9 cellular contexts compared by ENCODE assay signal in genomic region chr19:40283414-40284250, GRCh38. TPM values are rescaled to one million over a fixed set of nuclear protein-coding genes. Genes with fewer than 3 reads are reported as not detected.
DNase-seq lines count a peak whose midpoint lies in the region; ATAC-seq and TF ChIP-seq lines count a peak whose summit lies in the region.
"Had no signal": no experiment of that assay in that cellular context is flagged by ENCODE, and none has a peak within 500 bp of the region (broad histone marks: within the 10 kb centered on the region; RNA-seq: fewer than 3 reads in every experiment).

No MANE protein-coding gene starts in this region.

- peaks cover 0 to 26% (median 0%) of the 10 kb centered on the region in 3 donors for H3K36me3 Mint-ChIP-seq in CD8-positive, alpha-beta memory T cell

- no peak overlapping the region for H2AFZ ChIP-seq in neuron (ENCODE audit: low read depth, low read length)

- peak overlapping the region; percentile 66 for H3K4me3 ChIP-seq in CD8-positive, alpha-beta memory T cell (ENCODE audit: low read length)
- peak overlapping the region; percentile 83 for H3K4me3 ChIP-seq in NB4 (ENCODE audit: low read depth, low read length)
- H3K4me3 ChIP-seq in endocrine pancreas (ENCODE audit: control insufficient read depth, insufficient read depth, low read length) = peak overlapping the region; percentile 93
- peak overlapping the region; percentile 80 for H3K4me3 ChIP-seq in neuron (ENCODE audit: low read length)

- no peak for ATAC-seq in HG03159 (IDR thresholded peaks at IDR 0.05; ENCODE audit: unreplicated experiment)

- H3K4me1 ChIP-seq in CD8-positive, alpha-beta memory T cell (ENCODE audit: insufficient read depth, low read length) = peaks cover 60% of the 10 kb centered on the region
- H3K4me1 ChIP-seq in endocrine pancreas (ENCODE audit: control insufficient read depth, insufficient read depth, low read length) = peaks cover 4% of the 10 kb centered on the region
- H3K4me1 ChIP-seq in neuron (ENCODE audit: insufficient read depth, low read length) = peaks cover 18% of the 10 kb centered on the region

- TF ChIP-seq CTCF in NB4 (IDR thresholded peaks at IDR 0.05; ENCODE audit: low read depth, low read length) = no peak
- no peak for TF ChIP-seq CTCF in GM10266 (IDR thresholded peaks at IDR 0.05; ENCODE audit: control insufficient read depth, insufficient read depth, low read depth, missing control alignments)

- POLR2A ChIA-PET in CD8-positive, alpha-beta memory T cell (lab: Charles Lee) = interaction anchor here (0.6 kb wide), 1 partner anchor 43 kb away, joined by 4 read pairs; no protein-coding TSS in a partner anchor

- H3K27ac ChIP-seq in CD8-positive, alpha-beta memory T cell (ENCODE audit: low read depth, low read length) = peak overlapping the region; percentile 85

- TF ChIP-seq POLR2A in NB4 (IDR thresholded peaks at IDR 0.05; ENCODE audit: extremely low read depth, insufficient read length) = no peak

- H3K9me3 Mint-ChIP-seq in CD8-positive, alpha-beta memory T cell = no peaks in the 10 kb centered on the region

- peak overlapping the region; percentile 88 to 100 (median 98) for H3K27ac Mint-ChIP-seq in CD8-positive, alpha-beta memory T cell

- H3K4me1 Mint-ChIP-seq in CD8-positive, alpha-beta memory T cell = peaks cover 52 to 69% (median 61%) of the 10 kb centered on the region in 3 donors

- CTCF ChIA-PET in CD8-positive, alpha-beta memory T cell (lab: Charles Lee) = no interaction called here

- peak overlapping the region; percentile 89 to 98 (median 95) for H3K4me3 Mint-ChIP-seq in CD8-positive, alpha-beta memory T cell

- no peaks in the 10 kb centered on the region for H3K9me3 ChIP-seq in CD8-positive, alpha-beta memory T cell (ENCODE audit: low read length)
- H3K9me3 ChIP-seq in endocrine pancreas (ENCODE audit: control insufficient read depth, low read length) = no peaks in the 10 kb centered on the region
- no peaks in the 10 kb centered on the region for H3K9me3 ChIP-seq in neuron (ENCODE audit: low read length)

- H3K36me3 ChIP-seq in CD8-positive, alpha-beta memory T cell (ENCODE audit: insufficient read depth, low read length) = peaks cover 2% of the 10 kb centered on the region
- H3K36me3 ChIP-seq in endocrine pancreas (ENCODE audit: control insufficient read depth, insufficient read depth, low read length) = no peaks in the 10 kb centered on the region
- no peaks in the 10 kb centered on the region for H3K36me3 ChIP-seq in neuron (ENCODE audit: insufficient read depth, low read length)

- peak overlapping the region; percentile 98 for H3K9ac ChIP-seq in endocrine pancreas (ENCODE audit: control insufficient read depth, insufficient read depth, low read length)

- peaks cover 0 to 2% of the 10 kb centered on the region in 2 donors for H3K27me3 Mint-ChIP-seq in CD8-positive, alpha-beta memory T cell

- H3K27me3 ChIP-seq in CD8-positive, alpha-beta memory T cell (ENCODE audit: insufficient read depth, low read length, poor library complexity, severe bottlenecking) = no peaks in the 10 kb centered on the region
- H3K27me3 ChIP-seq in endocrine pancreas (ENCODE audit: control insufficient read depth, insufficient read depth, low read length) (no peaks in the 10 kb centered on the region), neuron (ENCODE audit: insufficient read depth, low read length) (no peaks in the 10 kb centered on the region)

- DNase-seq in CD8-positive, alpha-beta memory T cell = no peak
- DNase-seq in NB4 (ENCODE audit: low read depth) (no peak), GM10266 (ENCODE audit: extremely low spot score) (no peak)
- DNase-seq in stimulated activated CD4-positive, alpha-beta T cell treated with anti-CD3 and anti-CD28 coated beads, Interleukin-1b, Interleukin-23, amount 100 ng/mL, for 48 hours = no peak
- DNase-seq in NK-92 treated with Interleukin-12 subunit alpha and Interleukin-12 subunit beta, amount 100 ng/mL, for 24 hours (lab: John Stamatoyannopoulos, UW) = no peak

RNA-seq across cellular contexts. Expression of gene AKT2, which starts 1.5 kb away (rescaled TPM):
- total RNA-seq in CD8-positive, alpha-beta memory T cell = 100 to 1,000 TPM; 124 to 132 TPM
- polyA plus RNA-seq in CD8-positive, alpha-beta memory T cell = 27.0 TPM

RNA-seq across cellular contexts. Expression of gene CCNP, which starts 57.1 kb away (rescaled TPM):
- total RNA-seq in CD8-positive, alpha-beta memory T cell = under 1 TPM in 1 of 2 experiments, not detected in 1; 0.11 TPM
- not detected for polyA plus RNA-seq in CD8-positive, alpha-beta memory T cell
- total RNA-seq: glomerular endothelial cell had no signal
